Comparison of ENCODE assay signal across 11 cellular contexts in the genomic region with DNA sequence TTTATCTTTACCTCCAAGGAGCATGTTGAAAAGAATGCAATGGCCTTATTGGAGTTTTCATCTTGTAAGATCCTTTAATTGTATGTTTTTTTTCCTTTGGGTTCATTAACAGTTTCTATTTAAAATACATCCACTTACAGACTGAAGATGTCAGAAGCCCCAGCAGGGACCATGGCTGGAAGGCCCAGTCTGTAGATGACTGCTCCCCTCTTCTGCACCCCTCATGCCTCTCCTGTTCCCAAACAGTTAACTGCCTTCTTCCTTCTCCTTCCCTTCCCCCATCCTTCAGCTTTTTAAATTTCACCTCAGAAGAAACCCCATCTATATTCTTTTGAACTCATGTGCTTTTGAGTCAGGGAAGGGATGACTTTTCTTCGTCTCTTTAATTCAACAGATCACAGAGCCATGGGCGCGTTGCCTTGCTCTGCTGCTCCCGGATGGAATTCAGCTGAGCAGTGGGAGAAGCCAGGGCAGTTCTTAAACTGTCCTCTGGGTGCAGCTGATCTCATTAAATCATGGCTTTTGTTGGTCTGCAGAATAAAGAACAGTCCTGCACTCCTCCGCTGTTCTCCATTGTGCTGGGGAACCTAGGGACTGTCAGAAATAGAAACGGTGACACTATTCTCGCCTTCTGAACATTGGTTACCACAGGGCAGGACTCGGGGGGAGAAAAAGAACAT.
DNase-seq lines count a peak whose midpoint lies in the region; FAIRE-seq and TF ChIP-seq lines count a peak whose summit lies in the region.
"Had no signal": no experiment of that assay in that cellular context is flagged by ENCODE, and none has a peak within 500 bp of the region (broad histone marks: within the 10 kb centered on the region; RNA-seq: fewer than 3 reads in every experiment).

No MANE protein-coding gene starts in this region.

- H3K36me3 Mint-ChIP-seq in endothelial cell (ENCODE audit: low read depth, unreplicated experiment) = no peaks in the 10 kb centered on the region
- H3K36me3 Mint-ChIP-seq in activated T-helper 1 cell treated with anti-CD3 and anti-CD28 coated beads, Interleukin-12 subunit alpha, Interleukin-12 subunit beta, Interleukin-2, Interleukin-4 antibody, amounts not matched to agents 30 ng/mL and 10 ng/mL and 1 ng/mL, durations not matched to agents 14 hours and 24 hours and 36 hours (ENCODE audit: low read depth) = no peaks in the 10 kb centered on the region

- H3K9ac ChIP-seq in kidney (ENCODE audit: low read length in 2 of 2) = no peak overlapping the region

- H3K27me3 Mint-ChIP-seq in endothelial cell (ENCODE audit: unreplicated experiment) = no peaks in the 10 kb centered on the region
- peaks cover 2% of the 10 kb centered on the region for H3K27me3 Mint-ChIP-seq in activated T-helper 1 cell treated with anti-CD3 and anti-CD28 coated beads, Interleukin-12 subunit alpha, Interleukin-12 subunit beta, Interleukin-2, Interleukin-4 antibody, amounts not matched to agents 30 ng/mL and 10 ng/mL and 1 ng/mL, durations not matched to agents 14 hours and 24 hours and 36 hours (ENCODE audit: insufficient read depth)

- no peaks in the 10 kb centered on the region for H3K9me3 ChIP-seq in kidney (ENCODE audit: control insufficient read depth in 1 of 2, low read length in 2 of 2)
- H3K9me3 ChIP-seq: upper lobe of left lung had no signal

- intact Hi-C loops in kidney (cut with DNase I) = no loop called here
- intact Hi-C loops in activated T-helper 1 cell treated with anti-CD3 and anti-CD28 coated beads, Interleukin-12 subunit alpha, Interleukin-12 subunit beta, Interleukin-2, Interleukin-4 antibody, amounts not matched to agents 30 ng/mL and 10 ng/mL and 1 ng/mL, durations not matched to agents 14 hours and 24 hours and 36 hours (cut with micrococcal nuclease) = no loop called here

- no peak overlapping the region for H3K27ac Mint-ChIP-seq in endothelial cell (ENCODE audit: unreplicated experiment)
- H3K27ac Mint-ChIP-seq in activated T-helper 1 cell treated with anti-CD3 and anti-CD28 coated beads, Interleukin-12 subunit alpha, Interleukin-12 subunit beta, Interleukin-2, Interleukin-4 antibody, amounts not matched to agents 30 ng/mL and 10 ng/mL and 1 ng/mL, durations not matched to agents 14 hours and 24 hours and 36 hours = no peak overlapping the region

- no peaks in the 10 kb centered on the region for H3K4me1 ChIP-seq in kidney (ENCODE audit: control insufficient read depth in 1 of 2, insufficient read depth in 1 of 2, low read depth in 1 of 2, low read length in 2 of 2)
- H3K4me1 ChIP-seq: upper lobe of left lung had no signal

- H3K4me3 ChIP-seq in LNCaP clone FGC (ENCODE audit: low read depth, low read length) (no peak overlapping the region), kidney (ENCODE audit: low read length in 2 of 2) (no peak overlapping the region)
- H3K4me3 ChIP-seq: upper lobe of left lung had no signal

- no peaks in the 10 kb centered on the region for H3K36me3 ChIP-seq in kidney (ENCODE audit: control insufficient read depth in 1 of 2, insufficient read depth in 2 of 2, low read length in 2 of 2)
- H3K36me3 ChIP-seq: upper lobe of left lung had no signal

- FAIRE-seq in kidney (lab: Jason Lieb, UNC) = no peak
- no peak for FAIRE-seq in GM19239 (lab: Jason Lieb, UNC)

- DNase-seq in LNCaP clone FGC (ENCODE audit: low read depth) = no peak
- DNase-seq in endothelial cell (ENCODE audit: low spot score) = peak; percentile 7
- no peak for DNase-seq in kidney
- DNase-seq in caudate nucleus (lab: John Stamatoyannopoulos, UW) = no peak
- no peak for DNase-seq in T1000 (lab: John Stamatoyannopoulos, UW)
- no peak for DNase-seq in GM19239 (ENCODE audit: insufficient read length, low spot score)
- DNase-seq in activated T-helper 1 cell treated with anti-CD3 and anti-CD28 coated beads, Interleukin-12 subunit alpha, Interleukin-12 subunit beta, Interleukin-2, Interleukin-4 antibody, amounts not matched to agents 30 ng/mL and 10 ng/mL and 1 ng/mL, durations not matched to agents 14 hours and 24 hours and 36 hours (ENCODE audit: low spot score) = no peak
- DNase-seq: activated naive CD4-positive, alpha-beta T cell; stimulated activated CD4-positive, alpha-beta T cell treated with anti-CD3 and anti-CD28 coated beads, Interleukin-4, amount 100 ng/mL, for 1 hour; upper lobe of left lung had no signal

- H3K4me1 Mint-ChIP-seq in endothelial cell (ENCODE audit: unreplicated experiment) = no peaks in the 10 kb centered on the region
- H3K4me1 Mint-ChIP-seq in activated T-helper 1 cell treated with anti-CD3 and anti-CD28 coated beads, Interleukin-12 subunit alpha, Interleukin-12 subunit beta, Interleukin-2, Interleukin-4 antibody, amounts not matched to agents 30 ng/mL and 10 ng/mL and 1 ng/mL, durations not matched to agents 14 hours and 24 hours and 36 hours (ENCODE audit: low read depth) = no peaks in the 10 kb centered on the region

- no peak overlapping the region for H3K4me3 Mint-ChIP-seq in endothelial cell (ENCODE audit: unreplicated experiment)
- H3K4me3 Mint-ChIP-seq in activated T-helper 1 cell treated with anti-CD3 and anti-CD28 coated beads, Interleukin-12 subunit alpha, Interleukin-12 subunit beta, Interleukin-2, Interleukin-4 antibody, amounts not matched to agents 30 ng/mL and 10 ng/mL and 1 ng/mL, durations not matched to agents 14 hours and 24 hours and 36 hours = no peak overlapping the region

- H3K27ac ChIP-seq in 22Rv1 (no peak overlapping the region), kidney (ENCODE audit: low read depth in 2 of 2, low read length in 2 of 2) (no peak overlapping the region), caudate nucleus (ENCODE audit: low read depth, low read length) (no peak overlapping the region)
- H3K27ac ChIP-seq: upper lobe of left lung had no signal

- no peaks in the 10 kb centered on the region for H3K9me3 Mint-ChIP-seq in endothelial cell (ENCODE audit: unreplicated experiment)
- H3K9me3 Mint-ChIP-seq in activated T-helper 1 cell treated with anti-CD3 and anti-CD28 coated beads, Interleukin-12 subunit alpha, Interleukin-12 subunit beta, Interleukin-2, Interleukin-4 antibody, amounts not matched to agents 30 ng/mL and 10 ng/mL and 1 ng/mL, durations not matched to agents 14 hours and 24 hours and 36 hours = no peaks in the 10 kb centered on the region

- TF ChIP-seq CTCF in 22Rv1 (IDR thresholded peaks at IDR 0.05) (peak; percentile 21), LNCaP clone FGC (IDR thresholded peaks at IDR 0.05; ENCODE audit: control insufficient read depth, extremely low read depth, insufficient read depth) (0 out of 2 replicates have a peak, but pooled peaks have one; percentile 10), endothelial cell (IDR thresholded peaks at IDR 0.05; ENCODE audit: unreplicated experiment) (peak; percentile 34), kidney (IDR thresholded peaks at IDR 0.05; ENCODE audit: borderline replicate concordance, extremely low read depth, insufficient read depth) (peak; percentile 27)
